9 cellular contexts compared by ENCODE assay signal in genomic region chr9:121613009-121613766, GRCh38. TPM values are rescaled to one million over a fixed set of nuclear protein-coding genes. Genes with fewer than 3 reads are reported as not detected.
DNase-seq lines count a peak whose midpoint lies in the region; ATAC-seq and TF ChIP-seq lines count a peak whose summit lies in the region.
"Had no signal": no experiment of that assay in that cellular context is flagged by ENCODE, and none has a peak within 500 bp of the region (broad histone marks: within the 10 kb centered on the region; RNA-seq: fewer than 3 reads in every experiment).

No MANE protein-coding gene starts in this region.

- peak overlapping the region; percentile 55 for H3K4me3 Mint-ChIP-seq in nephron progenitor cell

- H3K9me2 ChIP-seq in DOHH2 (replicated peaks; ENCODE audit: control insufficient read depth, low read length) = no peaks in the 10 kb centered on the region

- peak overlapping the region; percentile 35 for H3K4me2 ChIP-seq in DOHH2 (ENCODE audit: low read length)

- peaks cover 17% of the 10 kb centered on the region for H3K4me1 ChIP-seq in DOHH2 (ENCODE audit: control insufficient read depth, low read length)
- H3K4me1 ChIP-seq in adrenal gland (replicated peaks in 1 of 2) = peaks cover 0 to 25% of the 10 kb centered on the region in 2 donors

- no peaks in the 10 kb centered on the region for H3F3A ChIP-seq in DOHH2 (ENCODE audit: control insufficient read depth, insufficient read depth)

- H3K36me3 Mint-ChIP-seq in nephron progenitor cell (ENCODE audit: low read depth) = no peaks in the 10 kb centered on the region

- no peaks in the 10 kb centered on the region for H3K9me3 Mint-ChIP-seq in nephron progenitor cell

- H4K20me1 ChIP-seq in DOHH2 (ENCODE audit: control insufficient read depth, insufficient read depth, low read depth, low read length) = no peaks in the 10 kb centered on the region

- 44 to 56% (median 52%) methylated on average over 11 of the region's 11 CpGs for WGBS in adrenal gland, 4 donors

- no peak for TF ChIP-seq CTCF in DOHH2 (IDR thresholded peaks at IDR 0.05; ENCODE audit: low read depth, low read length, poor library complexity, severe bottlenecking)
- no peak for TF ChIP-seq CTCF in nephron progenitor cell (IDR thresholded peaks at IDR 0.05)
- TF ChIP-seq CTCF in adrenal gland (IDR thresholded peaks at IDR 0.05) = no peak

- H3K36me3 ChIP-seq in DOHH2 (ENCODE audit: control insufficient read depth, low read length) (no peaks in the 10 kb centered on the region), adrenal gland (replicated peaks in 1 of 2) (no peaks in the 10 kb centered on the region)

- intact Hi-C loops in adrenal gland (cut with DNase I) = no loop called here

- H3K27ac Mint-ChIP-seq in nephron progenitor cell = peak overlapping the region; percentile 85

- no peak for TF ChIP-seq POLR2A in adrenal gland (IDR thresholded peaks at IDR 0.05)

- DNase-seq in NCI-H2029 (lab: John Stamatoyannopoulos, UW) (peak; percentile 78), dermis blood vessel endothelial cell (peak; percentile 64), nephron progenitor cell (no peak), adrenal gland (no peak), 8988T (no peak)
- DNase-seq: DMS53 had no signal

- peaks cover 2% of the 10 kb centered on the region for H3K27me3 Mint-ChIP-seq in nephron progenitor cell (ENCODE audit: low read depth, poor library complexity)

- H3K27me3 ChIP-seq in DOHH2 (ENCODE audit: control insufficient read depth, low read length) (peaks cover 23% of the 10 kb centered on the region), adrenal gland (no peaks in the 10 kb centered on the region)

- H3K4me1 Mint-ChIP-seq in nephron progenitor cell = peaks cover 70% of the 10 kb centered on the region

- H3K9me3 ChIP-seq in DOHH2 (ENCODE audit: control insufficient read depth, insufficient read depth, low read length) = no peaks in the 10 kb centered on the region
- H3K9me3 ChIP-seq in adrenal gland (replicated peaks in 1 of 3) = no peaks in the 10 kb centered on the region

- no peak for ATAC-seq in GM21717 (IDR thresholded peaks at IDR 0.05; ENCODE audit: unreplicated experiment)
- no peak for ATAC-seq in HG03432 (IDR thresholded peaks at IDR 0.05; ENCODE audit: unreplicated experiment)

- 0 out of 2 replicates have a peak overlapping the region, but pooled peaks have one; percentile 7 for H3K4me3 ChIP-seq in DOHH2 (ENCODE audit: low read length)
- H3K4me3 ChIP-seq in adrenal gland = no peak overlapping the region

- H3K27ac ChIP-seq in DOHH2 (ENCODE audit: low read depth, low read length) (no peak overlapping the region), adrenal gland (peak overlapping the region in 1 of 5 donors; percentile 48)

- no peaks in the 10 kb centered on the region for H3K79me2 ChIP-seq in DOHH2 (ENCODE audit: control insufficient read depth, low read length)

RNA-seq across cellular contexts. Expression of gene DAB2IP, which starts 38.2 kb away (rescaled TPM):
- 24.3 and 38.4 TPM in 2 replicates for total RNA-seq in dermis blood vessel endothelial cell
- 10 to 100 TPM; 38.3 to 52.2 (median 48.4) TPM for total RNA-seq in adrenal gland
- 10 to 100 TPM; 13.2 to 47.7 (median 20.3) TPM for polyA plus RNA-seq in adrenal gland

Comparison
In these comparisons a context has a peak if more than half of its experiments do, and no peak if none do; other contexts are left out.
1. DNase-seq: peak in NCI-H2029 (single experiment) and dermis blood vessel endothelial cell (single experiment); none in nephron progenitor cell (single experiment), adrenal gland (0 of 7) and 8988T (single experiment).